In the genomic region with DNA sequence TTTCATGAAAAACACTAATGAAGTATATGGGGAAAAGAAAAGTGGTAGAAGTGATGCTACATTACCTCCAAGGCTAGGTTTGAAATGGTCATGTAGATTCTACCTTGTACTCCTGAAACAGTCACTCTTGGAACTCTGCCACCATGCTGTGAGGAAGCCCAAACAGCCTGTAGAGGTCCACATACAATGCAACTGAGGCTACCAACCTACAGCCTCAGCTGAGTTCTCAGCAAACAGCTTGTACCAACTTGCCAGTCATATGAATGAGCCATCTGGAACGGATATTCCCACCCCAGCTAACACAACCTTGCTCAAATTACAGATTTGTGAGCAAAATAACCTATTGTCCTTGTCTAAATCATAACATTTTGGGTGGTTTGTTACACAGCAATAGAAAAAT, we compare ENCODE assay signal across 23 cellular contexts.
DNase-seq lines count a peak whose midpoint lies in the region; ATAC-seq, FAIRE-seq and TF ChIP-seq lines count a peak whose summit lies in the region.
"Had no signal": no experiment of that assay in that cellular context is flagged by ENCODE, and none has a peak within 500 bp of the region (broad histone marks: within the 10 kb centered on the region; RNA-seq: fewer than 3 reads in every experiment).

No MANE protein-coding gene starts in this region.

- CTCF ChIA-PET in RWPE1 (lab: Yijun Ruan, JAX): no interaction called here

- TF ChIP-seq CTCF in RWPE1 (conservative IDR thresholded peaks at IDR 0.05; ENCODE audit: low read depth) (no peak), foreskin keratinocyte (conservative IDR thresholded peaks at IDR 0.05) (peak; percentile 36)

- no peak for FAIRE-seq in RCC 7860 (lab: Jason Lieb, UNC)
- FAIRE-seq: GM12891, H54 had no signal

- no peak overlapping the region for H3K27ac ChIP-seq in RWPE1
- H3K27ac ChIP-seq in foreskin keratinocyte: no peak overlapping the region
- H3K27ac ChIP-seq in right cardiac atrium (ENCODE audit: low read length): no peak overlapping the region
- H3K27ac ChIP-seq: BLaER1, SK-N-MC had no signal

- POLR2A ChIA-PET in RWPE1 (lab: Yijun Ruan, JAX; ENCODE audit: low non-redundant PET): no interaction called here

- intact Hi-C loops in right cardiac atrium (cut with DNase I): no loop called here

- no peaks in the 10 kb centered on the region for H3K9me3 ChIP-seq in right cardiac atrium (ENCODE audit: control insufficient read depth, low read length)
- H3K9me3 ChIP-seq: BLaER1, Caco-2, MG63 had no signal

- WGBS in right cardiac atrium: 95% methylated on average over 1 of the region's 1 CpG

- ATAC-seq in foreskin keratinocyte (peak; percentile 72), GM21576 (IDR thresholded peaks at IDR 0.05; ENCODE audit: unreplicated experiment) (no peak), right cardiac atrium (no peak)
- ATAC-seq: T-helper 17 cell had no signal

- peaks cover 10% of the 10 kb centered on the region for H3K4me1 ChIP-seq in foreskin keratinocyte
- H3K4me1 ChIP-seq in right cardiac atrium (ENCODE audit: control insufficient read depth, insufficient read depth, low read length): no peaks in the 10 kb centered on the region
- H3K4me1 ChIP-seq: BLaER1, Caco-2 had no signal

- no peaks in the 10 kb centered on the region for H3K27me3 ChIP-seq in foreskin keratinocyte
- H3K27me3 ChIP-seq in right cardiac atrium (ENCODE audit: control insufficient read depth, insufficient read depth): no peaks in the 10 kb centered on the region
- H3K27me3 ChIP-seq: BLaER1, MG63 had no signal

- H3K4me3 ChIP-seq in right cardiac atrium (ENCODE audit: low read length): no peak overlapping the region
- H3K4me3 ChIP-seq: BLaER1, MG63, SK-N-MC had no signal

- DNase-seq in DMS 273 treated with DMSO at 0.1 percent for 48 hours (lab: John Stamatoyannopoulos, UW): peak; percentile 81
- peak; percentile 38 for DNase-seq in NCI-H1694 treated with DMSO at 0.1 percent for 48 hours (lab: John Stamatoyannopoulos, UW)
- DNase-seq in RWPE1 (ENCODE audit: low spot score): peak; percentile 13
- peak; percentile 56 to 83 for DNase-seq in foreskin keratinocyte
- no peak for DNase-seq in RCC 7860 (ENCODE audit: low spot score)
- DNase-seq in right cardiac atrium: no peak
- DNase-seq: Caco-2; CD4-positive, alpha-beta T cell; DMS153; Kasumi-1; MG63; NCI-H1436 treated with DMSO at 0.1 percent for 48 hours; NCI-H2029 treated with DMSO at 0.1 percent for 48 hours; NCI-H774; OCI-M1; SHP77 treated with DMSO at 0.1 percent for 48 hours; SW 1271; T-helper 17 cell had no signal

Comparison
In these comparisons a context has a peak if more than half of its experiments do, and no peak if none do; other contexts are left out.
1. DNase-seq: peak in DMS 273 treated with DMSO at 0.1 percent for 48 hours (single experiment), NCI-H1694 treated with DMSO at 0.1 percent for 48 hours (single experiment), RWPE1 (single experiment) and foreskin keratinocyte (2 of 2); none in RCC 7860 (single experiment) and right cardiac atrium (0 of 3).